8 cellular contexts compared by ENCODE assay signal in genomic region chr6:34792605-34793500, GRCh38. TPM values are rescaled to one million over a fixed set of nuclear protein-coding genes. Genes with fewer than 3 reads are reported as not detected.
A peak's percentile ranks its signal among the peaks of the same experiment; 100 is the strongest.
DNase-seq lines count a peak whose midpoint lies in the region; ATAC-seq, FAIRE-seq and TF ChIP-seq lines count a peak whose summit lies in the region.

No MANE protein-coding gene starts in this region.

- peak; percentile 10 for ATAC-seq in HG03439 (IDR thresholded peaks at IDR 0.05; ENCODE audit: unreplicated experiment)
- peak; percentile 1 for ATAC-seq in stimulated activated memory B cell treated with anti-CD40 and anti-IgM and Interleukin-4, amounts not matched to agents 10 μg/mL and 1 μg/mL and 100 μg/mL, for 72 hours

- no peaks in the 10 kb centered on the region for H3K9me1 ChIP-seq in keratinocyte (ENCODE audit: control insufficient read depth, extremely low read depth, insufficient read depth, low read length)

- H3K9ac ChIP-seq in keratinocyte (ENCODE audit: control insufficient read depth, extremely low read depth, insufficient read depth, low read length), result peak overlapping the region; percentile 84

- peaks cover 16% of the 10 kb centered on the region for H3K4me1 ChIP-seq in keratinocyte (ENCODE audit: control insufficient read depth, extremely low read depth, insufficient read depth, low read length)

- no peaks in the 10 kb centered on the region for H3K9me3 ChIP-seq in keratinocyte (ENCODE audit: control insufficient read depth, low read depth, low read length)

- peak overlapping the region; percentile 77 for H2AFZ ChIP-seq in keratinocyte (ENCODE audit: control insufficient read depth, low read length)

- peak overlapping the region; percentile 53 for H3K27ac ChIP-seq in keratinocyte (ENCODE audit: control insufficient read depth, insufficient read depth, low read length)

- no peaks in the 10 kb centered on the region for H3K27me3 Mint-ChIP-seq in stimulated activated memory B cell treated with anti-CD40 and anti-IgM and Interleukin-4, amounts not matched to agents 10 μg/mL and 1 μg/mL and 100 μg/mL, for 72 hours

- DNase-seq in activated gamma-delta T cell treated with Interleukin-2 at 50 U/mL for 16 hours (peak; percentile 3), activated gamma-delta T cell (lab: John Stamatoyannopoulos, UW) (no peak), SIG-M5 (lab: John Stamatoyannopoulos, UW) (peak; percentile 28), cerebellar cortex (ENCODE audit: low spot score) (peak; percentile 49), keratinocyte (ENCODE audit: low read depth, low spot score) (no peak), hippocampal formation (lab: John Stamatoyannopoulos, UW) (no peak)

- no peaks in the 10 kb centered on the region for H3K79me2 ChIP-seq in keratinocyte (ENCODE audit: control insufficient read depth, insufficient read depth, low read length)

- peak overlapping the region; percentile 80 for H3K4me2 ChIP-seq in keratinocyte (ENCODE audit: control insufficient read depth, extremely low read depth, insufficient read depth, low read depth, low read length)

- H3K27me3 ChIP-seq in keratinocyte (ENCODE audit: control insufficient read depth, extremely low read depth, insufficient read depth, low read length), result no peaks in the 10 kb centered on the region

- no peaks in the 10 kb centered on the region for H3K36me3 ChIP-seq in keratinocyte (ENCODE audit: control insufficient read depth in 2 of 2, extremely low read depth in 1 of 2, insufficient read depth in 2 of 2, low read length in 2 of 2)

- no peak for FAIRE-seq in keratinocyte (lab: Jason Lieb, UNC)

- peak overlapping the region; percentile 95 for H3K4me3 Mint-ChIP-seq in stimulated activated memory B cell treated with anti-CD40 and anti-IgM and Interleukin-4, amounts not matched to agents 10 μg/mL and 1 μg/mL and 100 μg/mL, for 72 hours

- H3K9me3 Mint-ChIP-seq in stimulated activated memory B cell treated with anti-CD40 and anti-IgM and Interleukin-4, amounts not matched to agents 10 μg/mL and 1 μg/mL and 100 μg/mL, for 72 hours, result no peaks in the 10 kb centered on the region

- H3K36me3 Mint-ChIP-seq in stimulated activated memory B cell treated with anti-CD40 and anti-IgM and Interleukin-4, amounts not matched to agents 10 μg/mL and 1 μg/mL and 100 μg/mL, for 72 hours, result peaks cover 4% of the 10 kb centered on the region

- dilution Hi-C loops in keratinocyte (cut with MboI; ENCODE audit: extremely low pct_ligation_motif_present, low sequenced_read_pairs), result no loop called here

- H3K4me1 Mint-ChIP-seq in stimulated activated memory B cell treated with anti-CD40 and anti-IgM and Interleukin-4, amounts not matched to agents 10 μg/mL and 1 μg/mL and 100 μg/mL, for 72 hours, result peaks cover 29% of the 10 kb centered on the region

- H3K27ac Mint-ChIP-seq in stimulated activated memory B cell treated with anti-CD40 and anti-IgM and Interleukin-4, amounts not matched to agents 10 μg/mL and 1 μg/mL and 100 μg/mL, for 72 hours, result peak overlapping the region; percentile 95

- peak overlapping the region; percentile 61 to 84 (median 78) for H3K4me3 ChIP-seq in keratinocyte (ENCODE audit: control insufficient read depth in 2 of 3, extremely low read depth in 1 of 3, insufficient read depth in 2 of 3, low read depth in 1 of 3, low read length in 3 of 3)

- no peaks in the 10 kb centered on the region for H4K20me1 ChIP-seq in keratinocyte (ENCODE audit: control insufficient read depth, extremely low read depth, insufficient read depth, low read length)

- TF ChIP-seq CTCF in keratinocyte (optimal IDR thresholded peaks at IDR 0.05 in 1 of 3, IDR thresholded peaks at IDR 0.05 in 1 of 3, conservative IDR thresholded peaks at IDR 0.05 in 1 of 3; ENCODE audit: extremely low read depth in 1 of 3, insufficient read depth in 2 of 3, low read length in 3 of 3), result no peak

RNA-seq across cellular contexts. Expression of gene BLTP3A, which starts 1.0 kb away (rescaled TPM):
- 4.4 to 4.9 TPM (median 4.5 TPM) in 3 replicates for polyA plus RNA-seq in keratinocyte
- polyA plus RNA-seq in keratinocyte (2011; ENCODE audit: low read depth), result 3.4 TPM
- polyA plus RNA-seq in keratinocyte (2011; cell fraction: cytosol; rRNA removed), result 4.0 and 6.1 TPM in 2 replicates
- polyA plus RNA-seq in keratinocyte (2011; cell fraction: nucleus; rRNA removed), result 7.0 and 7.1 TPM in 2 replicates
- polyA plus RNA-seq in keratinocyte (2012; ENCODE audit: low replicate concordance), result 3.7 and 4.5 TPM in 2 replicates
- polyA minus RNA-seq in keratinocyte, result 10.6 to 14.8 TPM (median 13.8 TPM) in 3 replicates
- 7.5 TPM for polyA minus RNA-seq in keratinocyte (2011; cell fraction: cytosol; rRNA and poly(A)+ RNA removed)
- polyA minus RNA-seq in keratinocyte (2011; cell fraction: nucleus; rRNA and poly(A)+ RNA removed), result 8.4 and 16.1 TPM in 2 replicates

RNA-seq across cellular contexts. Expression of gene SNRPC, which starts 35.5 kb away (rescaled TPM):
- 127 to 216 TPM (median 185 TPM) in 3 replicates for polyA plus RNA-seq in keratinocyte
- polyA plus RNA-seq in keratinocyte (2011; ENCODE audit: low read depth), result 24.5 TPM
- polyA plus RNA-seq in keratinocyte (2011; cell fraction: cytosol; rRNA removed), result 193 and 215 TPM in 2 replicates
- polyA plus RNA-seq in keratinocyte (2011; cell fraction: nucleus; rRNA removed), result 116 and 140 TPM in 2 replicates
- 87.6 and 153 TPM in 2 replicates for polyA plus RNA-seq in keratinocyte (2012; ENCODE audit: low replicate concordance)
- polyA minus RNA-seq in keratinocyte, result 56.4 to 82.9 TPM (median 63.4 TPM) in 3 replicates
- polyA minus RNA-seq in keratinocyte (2011; cell fraction: cytosol; rRNA and poly(A)+ RNA removed), result 46.2 TPM
- polyA minus RNA-seq in keratinocyte (2011; cell fraction: nucleus; rRNA and poly(A)+ RNA removed), result 8.3 and 21.6 TPM in 2 replicates

Comparison
In these comparisons a context has a peak if more than half of its experiments do, and no peak if none do; other contexts are left out.
1. DNase-seq: peak in activated gamma-delta T cell treated with Interleukin-2 at 50 U/mL for 16 hours (single experiment), SIG-M5 (single experiment) and cerebellar cortex (single experiment); none in activated gamma-delta T cell (single experiment), keratinocyte (single experiment) and hippocampal formation (0 of 2).